ENCODE assay signal across 8 cellular contexts in the genomic region with DNA sequence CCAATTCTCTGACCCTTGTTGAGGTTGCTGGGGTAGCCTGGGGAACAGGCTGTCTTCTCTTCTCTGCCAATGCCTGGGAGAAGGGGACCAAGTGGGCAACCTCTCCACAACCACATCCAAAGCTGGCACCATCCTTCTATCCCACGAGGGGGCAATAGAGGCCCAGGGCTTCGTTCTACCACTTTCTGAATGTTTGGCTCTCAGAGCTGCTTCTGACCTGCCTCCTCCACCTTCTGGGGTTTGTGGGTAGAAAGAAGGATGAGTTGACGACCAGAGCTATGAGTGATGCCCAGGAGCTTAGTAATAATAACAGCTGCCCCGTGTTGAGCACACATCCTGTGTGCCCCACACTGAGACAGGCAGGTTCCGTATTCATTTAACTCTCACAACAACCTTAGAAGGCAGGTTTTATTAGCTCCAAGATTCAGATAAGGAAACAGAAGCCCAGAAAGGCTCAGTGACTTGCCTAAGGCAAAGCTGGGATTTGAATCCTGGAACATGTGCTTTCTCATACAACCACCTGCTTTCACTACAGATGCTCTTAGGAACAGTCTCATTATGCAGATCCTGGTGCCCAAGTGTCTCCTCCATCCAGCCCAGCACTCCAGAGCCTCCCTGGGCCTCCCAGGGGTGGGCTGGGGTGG. TPM values are rescaled to one million over a fixed set of nuclear protein-coding genes. Genes with fewer than 3 reads are reported as not detected.
DNase-seq lines count a peak whose midpoint lies in the region; ATAC-seq and TF ChIP-seq lines count a peak whose summit lies in the region.

No MANE protein-coding gene starts in this region.

- in situ Hi-C loops in astrocyte of the spinal cord (cut with HindIII; ENCODE audit: low sequenced_read_pairs): no loop called here

- DNase-seq in COLO668 (lab: John Stamatoyannopoulos, UW; ENCODE audit: unreplicated experiment) (peak; percentile 27), LNCaP clone FGC (ENCODE audit: low read depth) (peak; percentile 25), astrocyte of the spinal cord (ENCODE audit: low read depth, low spot score) (peak; percentile 33), left colon (peak; percentile 31 to 62), Kasumi-1 (lab: John Stamatoyannopoulos, UW) (no peak)
- DNase-seq in stimulated activated CD8-positive, alpha-beta memory T cell treated with anti-CD3 and anti-CD28 coated beads, Interleukin-15, amount 100 ng/mL, for 48 hours (ENCODE audit: low read depth in 2 of 2): peak; percentile 69

- intact Hi-C loops in left colon (cut with DNase I, micrococcal nuclease): no loop called here

- H3K36me3 Mint-ChIP-seq in T-helper 1 cell treated with Interleukin-12 subunit alpha and Interleukin-12 subunit beta and Interleukin-4 antibody, amounts not matched to agents 30 μg/mL and 1 μg/mL, for 36 hours (ENCODE audit: low read depth): peaks cover 47% of the 10 kb centered on the region

- no peak overlapping the region for H3K4me3 Mint-ChIP-seq in T-helper 1 cell treated with Interleukin-12 subunit alpha and Interleukin-12 subunit beta and Interleukin-4 antibody, amounts not matched to agents 30 μg/mL and 1 μg/mL, for 36 hours

- peak overlapping the region; percentile 81 for H3K27ac Mint-ChIP-seq in T-helper 1 cell treated with Interleukin-12 subunit alpha and Interleukin-12 subunit beta and Interleukin-4 antibody, amounts not matched to agents 30 μg/mL and 1 μg/mL, for 36 hours

- peak; percentile 73 for TF ChIP-seq CTCF in LNCaP clone FGC (IDR thresholded peaks at IDR 0.05; ENCODE audit: control insufficient read depth, extremely low read depth, insufficient read depth)
- peak; percentile 78 for TF ChIP-seq CTCF in astrocyte of the spinal cord (IDR thresholded peaks at IDR 0.05; ENCODE audit: low read depth, low read length)

- no peak overlapping the region for H3K4me3 ChIP-seq in LNCaP clone FGC (ENCODE audit: low read depth, low read length)
- H3K4me3 ChIP-seq in astrocyte of the spinal cord (ENCODE audit: low read depth, low read length): no peak overlapping the region

- ATAC-seq in GM19463 (IDR thresholded peaks at IDR 0.05; ENCODE audit: unreplicated experiment): peak; percentile 71
- ATAC-seq in left colon: peak; percentile 93

- no peaks in the 10 kb centered on the region for H3K27me3 Mint-ChIP-seq in T-helper 1 cell treated with Interleukin-12 subunit alpha and Interleukin-12 subunit beta and Interleukin-4 antibody, amounts not matched to agents 30 μg/mL and 1 μg/mL, for 36 hours (ENCODE audit: low read depth)

- no peaks in the 10 kb centered on the region for H3K9me3 Mint-ChIP-seq in T-helper 1 cell treated with Interleukin-12 subunit alpha and Interleukin-12 subunit beta and Interleukin-4 antibody, amounts not matched to agents 30 μg/mL and 1 μg/mL, for 36 hours

- peaks cover 16% of the 10 kb centered on the region for H3K4me1 Mint-ChIP-seq in T-helper 1 cell treated with Interleukin-12 subunit alpha and Interleukin-12 subunit beta and Interleukin-4 antibody, amounts not matched to agents 30 μg/mL and 1 μg/mL, for 36 hours (ENCODE audit: low read depth)

RNA-seq across cellular contexts. Expression of a gene that starts 11.1 kb away (rescaled TPM):
- 1 to 10 TPM; 6.1 to 7.9 TPM for total RNA-seq in left colon

RNA-seq across cellular contexts. Expression of a gene that starts 34.5 kb away (rescaled TPM):
- total RNA-seq in left colon: 10 to 100 TPM; 58.1 to 63.0 TPM

RNA-seq across cellular contexts. Expression of a gene that starts 36.8 kb away (rescaled TPM):
- total RNA-seq in left colon: under 1 TPM in 1 of 2 donors, not detected in 1; 0.45 TPM

Comparison
In these comparisons a context has a peak if more than half of its experiments do, and no peak if none do; other contexts are left out.
1. DNase-seq: peak in COLO668 (single experiment), LNCaP clone FGC (single experiment), astrocyte of the spinal cord (single experiment), left colon (2 of 2) and stimulated activated CD8-positive, alpha-beta memory T cell treated with anti-CD3 and anti-CD28 coated beads, Interleukin-15, amount 100 ng/mL, for 48 hours (2 of 2); none in Kasumi-1 (0 of 2).